8 cellular contexts compared by ENCODE assay signal in the genomic region with DNA sequence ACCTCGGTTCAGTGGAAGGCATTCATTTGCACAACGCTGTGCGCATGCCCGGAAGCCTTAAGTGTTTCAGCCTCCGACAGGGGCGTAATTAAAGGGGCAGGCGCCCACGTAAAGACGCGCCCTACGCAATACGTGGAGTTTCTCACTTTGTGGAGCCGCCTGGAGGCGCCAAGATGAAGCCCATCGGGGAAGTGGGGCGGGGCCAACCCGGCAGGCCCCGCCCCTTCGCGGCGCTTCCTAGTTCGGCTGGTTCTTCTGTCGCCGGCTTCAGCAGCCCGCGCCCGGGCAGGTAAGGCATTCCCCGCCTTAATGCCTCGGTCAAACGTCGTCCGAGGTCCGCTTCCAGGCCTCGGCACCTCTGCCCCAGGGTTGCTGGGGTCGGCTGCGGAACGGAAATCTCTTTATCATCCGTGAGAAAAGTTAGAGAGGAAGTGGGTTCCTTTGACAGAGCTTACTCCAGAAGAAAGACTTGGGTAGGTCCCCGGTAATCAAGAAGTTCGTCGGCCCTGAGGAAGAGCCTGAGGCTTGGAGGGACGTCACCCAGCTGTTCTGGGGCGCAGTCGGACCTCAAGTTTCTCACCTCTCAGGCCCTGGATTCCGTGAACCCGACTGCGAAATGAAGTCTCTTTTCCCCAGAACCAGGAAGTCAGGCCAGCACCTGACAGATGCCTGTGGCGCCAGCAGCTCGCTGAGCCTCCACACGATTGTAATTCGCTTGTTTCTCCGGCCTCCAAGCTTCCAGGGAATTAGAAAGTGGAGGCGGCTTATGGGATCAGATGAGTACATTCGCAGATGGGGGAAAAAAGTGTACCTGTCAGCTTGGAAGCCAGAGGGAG. TPM values are rescaled to one million over a fixed set of nuclear protein-coding genes. Genes with fewer than 3 reads are reported as not detected.
DNase-seq lines count a peak whose midpoint lies in the region; ATAC-seq, FAIRE-seq and TF ChIP-seq lines count a peak whose summit lies in the region.

IRAK4 (plus strand) TSS at position 224 of the 836 bp plus-strand sequence. CDS start 9,161 bp downstream, outside the sequence.
PUS7L (minus strand) TSS at position 63 of the 836 bp plus-strand sequence. CDS start 3,545 bp downstream, outside the sequence.

- FAIRE-seq in HepG2 (lab: Jason Lieb, UNC), result peak; percentile 91

- peak within 1 kb of the TSS; percentile 96 for H3K4me2 ChIP-seq in HepG2 (ENCODE audit: low read depth, low read length)

- no peaks in the 10 kb centered on the region for H4K20me1 ChIP-seq in HepG2 (ENCODE audit: insufficient read depth, low read length)

- TF ChIP-seq EP300 in HepG2 (IDR thresholded peaks at IDR 0.05; ENCODE audit: low read depth in 2 of 2, low read length in 2 of 2) (no peak), HepG2 (CRISPR knock-in tag; IDR thresholded peaks at IDR 0.05; ENCODE audit: borderline replicate concordance) (no peak)

- TSS peak; percentile 67 for BruUV-seq in HepG2 (replicated peaks; lab: Mats Ljungman, UMichigan)

- WGBS in HepG2 (ENCODE audit: low lambda C conversion rate), result 1% methylated on average over 21 of the region's 54 CpGs

- H3K27me3 ChIP-seq in HepG2 (ENCODE audit: control insufficient read depth in 1 of 2, insufficient read depth in 2 of 2, low read length in 2 of 2), result no peaks in the 10 kb centered on the region; a peak in 1 of 5 replicates

- H3K27ac ChIP-seq in HepG2 (ENCODE audit: extremely low read length, insufficient read depth, low read length), result peak within 1 kb of the TSS; percentile 87

- DNase-seq in CD1c-positive myeloid dendritic cell (ENCODE audit: extremely low spot score), result peak; percentile 99
- peak; percentile 99 for DNase-seq in NCI-H82 (lab: John Stamatoyannopoulos, UW)
- DNase-seq in activated CD4-positive, alpha-beta T cell treated with anti-CD3 and anti-CD28 coated beads, Interleukin-2, amount 50 U/mL, for 48 hours, result peak; percentile 92 to 94
- peak; percentile 98 for DNase-seq in dermis blood vessel endothelial cell
- peak; percentile 97 for DNase-seq in HepG2 (ENCODE audit: low spot score)
- peak; percentile 96 for DNase-seq in stimulated activated CD4-positive, alpha-beta T cell treated with anti-CD3 and anti-CD28 coated beads, Interleukin-4, amount 100 ng/mL, for 24 hours

- H3K4me3 ChIP-seq in HepG2 (replicated peaks in 1 of 3; ENCODE audit: insufficient read depth in 1 of 3, low read depth in 2 of 3, low read length in 3 of 3), result peak within 1 kb of the TSS; percentile 70 to 93 (median 84)

- peak within 1 kb of the TSS; percentile 93 for H3K9ac ChIP-seq in HepG2 (ENCODE audit: insufficient read depth, low read depth, low read length)

- TF ChIP-seq CTCF in HepG2 (CRISPR knock-in tag; IDR thresholded peaks at IDR 0.05), result peak; percentile 78

- peaks cover 62% of the 10 kb centered on the region for H3K4me1 ChIP-seq in HepG2 (ENCODE audit: insufficient read depth, low read length)

- no peak for TF ChIP-seq RAD21 in HepG2 (CRISPR knock-in tag; IDR thresholded peaks at IDR 0.05)

- in situ Hi-C loops in HepG2 (cut with HindIII; ENCODE audit: extremely low pct_ligation_motif_present, low pct_unique_long_range_greater_than_20kb), result no loop called here

- H3K9me3 ChIP-seq in HepG2 (ENCODE audit: low read length), result no peaks in the 10 kb centered on the region

- H3K79me2 ChIP-seq in HepG2 (ENCODE audit: insufficient read depth, low read length), result peaks cover 15% of the 10 kb centered on the region

- POLR2A ChIA-PET in HepG2 (lab: Yijun Ruan, JAX), result interaction anchor here (1.1 to 2.9 kb wide), 3 partner anchors 9 to 47 kb away, joined by 3 to 14 read pairs (median 5); partner anchors contain the start of gene TWF1

- peak within 1 kb of the TSS; percentile 87 for H2AFZ ChIP-seq in HepG2 (ENCODE audit: low read length)

- peak; percentile 96 for ATAC-seq in GM19395 (IDR thresholded peaks at IDR 0.05; ENCODE audit: unreplicated experiment)
- ATAC-seq in HG03565 (IDR thresholded peaks at IDR 0.05; ENCODE audit: unreplicated experiment), result peak; percentile 98
- peak; percentile 93 for ATAC-seq in HepG2

- H3K36me3 ChIP-seq in HepG2 (replicated peaks in 1 of 2; ENCODE audit: control insufficient read depth in 1 of 2, insufficient read depth in 2 of 2, low read length in 2 of 2), result no peaks in the 10 kb centered on the region; a peak in 1 of 5 replicates

- TF ChIP-seq POLR2A in HepG2 (IDR thresholded peaks at IDR 0.05; ENCODE audit: insufficient read depth in 1 of 2, low read depth in 2 of 2, low read length in 2 of 2), result peak; percentile 80 to 83

- intact Hi-C loops in HepG2 (cut with micrococcal nuclease; ENCODE audit: unreplicated experiment), result loop anchor here (2.0 to 10.0 kb wide), 4 partner anchors 48 to 236 kb away; partner anchors contain the start of genes TMEM117 and TWF1

- CTCF ChIA-PET in HepG2 (lab: Yijun Ruan, JAX; ENCODE audit: low intra/inter-chr PET ratio, low total read pairs), result no interaction called here

TF ChIP-seq in HepG2, 621 proteins besides CTCF, POLR2A, EP300 and RAD21 (continues in another document):
- TF ChIP-seq ATF7 (IDR thresholded peaks at IDR 0.05) (0 out of 2 replicates have a peak, but pooled peaks have one; percentile 8), ATF7 (CRISPR knock-in tag; IDR thresholded peaks at IDR 0.05) (peak; percentile 37; the same call in 1 of the 2 replicates), ZNF703 (CRISPR knock-in tag; IDR thresholded peaks at IDR 0.05; ENCODE audit: borderline replicate concordance) (no peak), SRSF9 (IDR thresholded peaks at IDR 0.05; ENCODE audit: borderline replicate concordance, insufficient read depth, low read depth, low read length, poor library complexity, severe bottlenecking) (no peak), IRF2 (CRISPR knock-in tag; IDR thresholded peaks at IDR 0.05) (no peak), TFAP4 (IDR thresholded peaks at IDR 0.05; ENCODE audit: borderline replicate concordance, low read depth) (peak; percentile 6; the same call in 1 of the 2 replicates), ZNF274 (CRISPR knock-in tag; IDR thresholded peaks at IDR 0.05) (no peak), ZSCAN31 (CRISPR knock-in tag; IDR thresholded peaks at IDR 0.05; ENCODE audit: low read depth) (no peak)

RNA-seq across cellular contexts. Expression of gene IRAK4, which starts in this region (rescaled TPM):
- total RNA-seq in dermis blood vessel endothelial cell (23.9 and 29.6 TPM in 2 replicates), HepG2 (2016; rRNA removed; fragmentation: Illumina TruSeq; extraction: Trizol) (7.1 and 8.4 TPM in 2 replicates)
- total RNA-seq in HepG2 (2016; cell fraction: cytosol; rRNA removed; fragmentation: Illumina TruSeq; extraction: Trizol; ENCODE audit: low read depth), result 2.5 and 3.7 TPM in 2 replicates
- total RNA-seq in HepG2 (2016; cell fraction: insoluble cytoplasmic fraction; rRNA removed; fragmentation: Illumina TruSeq; extraction: Trizol), result 6.7 and 8.5 TPM in 2 replicates
- 6.9 and 7.2 TPM in 2 replicates for total RNA-seq in HepG2 (2016; cell fraction: membrane; rRNA removed; fragmentation: Illumina TruSeq; extraction: Trizol)
- 8.9 and 9.7 TPM in 2 replicates for total RNA-seq in HepG2 (2016; cell fraction: nucleus; rRNA removed; fragmentation: Illumina TruSeq; extraction: Trizol)
- polyA plus RNA-seq in HepG2 (2011; rRNA removed), result 5.6 and 6.6 TPM in 2 replicates
- 1.2 and 2.2 TPM in 2 replicates for polyA plus RNA-seq in HepG2 (2011; cell fraction: cytosol; rRNA removed)
- 5.7 and 6.2 TPM in 2 replicates for polyA plus RNA-seq in HepG2 (2011; cell fraction: nucleus; rRNA removed)
- polyA plus RNA-seq in HepG2 (2012), result 3.4 and 3.9 TPM in 2 replicates
- 1.3 and 1.7 TPM in 2 replicates for polyA plus RNA-seq in HepG2 (2016; cell fraction: cytosol; fragmentation: Illumina TruSeq; extraction: Trizol; ENCODE audit: low read depth)
- 5.2 and 6.3 TPM in 2 replicates for polyA plus RNA-seq in HepG2 (2016; cell fraction: insoluble cytoplasmic fraction; fragmentation: Illumina TruSeq; extraction: Trizol; ENCODE audit: low read depth)
- polyA plus RNA-seq in HepG2 (2016; cell fraction: membrane; fragmentation: Illumina TruSeq; extraction: Trizol; ENCODE audit: low read depth), result 3.8 TPM in 2 replicates
- polyA plus RNA-seq in HepG2 (2016; cell fraction: nucleus; fragmentation: Illumina TruSeq; extraction: Trizol; ENCODE audit: insufficient read depth, low read depth), result 11.0 and 13.1 TPM in 2 replicates
- 2.1 and 3.3 TPM in 2 replicates for polyA minus RNA-seq in HepG2 (2011; rRNA and poly(A)+ RNA removed; ENCODE audit: low replicate concordance)
- 2.8 and 4.5 TPM in 2 replicates for polyA minus RNA-seq in HepG2 (2011; cell fraction: cytosol; rRNA and poly(A)+ RNA removed)
- polyA minus RNA-seq in HepG2 (2011; cell fraction: nucleus; rRNA and poly(A)+ RNA removed), result 8.1 and 10.9 TPM in 2 replicates

RNA-seq across cellular contexts. Expression of gene PUS7L, which starts in this region (rescaled TPM):
- 18.7 and 22.8 TPM in 2 replicates for total RNA-seq in dermis blood vessel endothelial cell
- 37.6 and 92.7 TPM in 2 replicates for total RNA-seq in HepG2 (2016; rRNA removed; fragmentation: Illumina TruSeq; extraction: Trizol)
- total RNA-seq in HepG2 (2016; cell fraction: cytosol; rRNA removed; fragmentation: Illumina TruSeq; extraction: Trizol; ENCODE audit: low read depth), result 2.4 and 3.7 TPM in 2 replicates
- 36.1 and 88.7 TPM in 2 replicates for total RNA-seq in HepG2 (2016; cell fraction: insoluble cytoplasmic fraction; rRNA removed; fragmentation: Illumina TruSeq; extraction: Trizol)
- 7.3 and 12.5 TPM in 2 replicates for total RNA-seq in HepG2 (2016; cell fraction: membrane; rRNA removed; fragmentation: Illumina TruSeq; extraction: Trizol)
- total RNA-seq in HepG2 (2016; cell fraction: nucleus; rRNA removed; fragmentation: Illumina TruSeq; extraction: Trizol), result 42.5 and 43.7 TPM in 2 replicates
- 5.9 and 6.5 TPM in 2 replicates for polyA plus RNA-seq in HepG2 (2011; rRNA removed)
- polyA plus RNA-seq in HepG2 (2011; cell fraction: cytosol; rRNA removed), result 1.8 and 3.3 TPM in 2 replicates
- polyA plus RNA-seq in HepG2 (2011; cell fraction: nucleus; rRNA removed), result 4.8 and 5.9 TPM in 2 replicates
- polyA plus RNA-seq in HepG2 (2012), result 4.2 and 7.6 TPM in 2 replicates
- 0.45 and 0.97 TPM in 2 replicates for polyA plus RNA-seq in HepG2 (2016; cell fraction: cytosol; fragmentation: Illumina TruSeq; extraction: Trizol; ENCODE audit: low read depth)
- polyA plus RNA-seq in HepG2 (2016; cell fraction: insoluble cytoplasmic fraction; fragmentation: Illumina TruSeq; extraction: Trizol; ENCODE audit: low read depth), result 16.9 and 17.6 TPM in 2 replicates
- 1.9 and 2.3 TPM in 2 replicates for polyA plus RNA-seq in HepG2 (2016; cell fraction: membrane; fragmentation: Illumina TruSeq; extraction: Trizol; ENCODE audit: low read depth)
- polyA plus RNA-seq in HepG2 (2016; cell fraction: nucleus; fragmentation: Illumina TruSeq; extraction: Trizol; ENCODE audit: insufficient read depth, low read depth), result 13.4 and 13.5 TPM in 2 replicates
- polyA minus RNA-seq in HepG2 (2011; rRNA and poly(A)+ RNA removed; ENCODE audit: low replicate concordance), result 11.6 and 18.1 TPM in 2 replicates
- 9.5 and 12.3 TPM in 2 replicates for polyA minus RNA-seq in HepG2 (2011; cell fraction: cytosol; rRNA and poly(A)+ RNA removed)
- polyA minus RNA-seq in HepG2 (2011; cell fraction: nucleus; rRNA and poly(A)+ RNA removed), result 34.6 and 35.0 TPM in 2 replicates

Comparison
In these comparisons a context has a peak if more than half of its experiments do, and no peak if none do; other contexts are left out.
1. Peak in every context shown above with its lines: DNase-seq, ATAC-seq, H3K4me3 ChIP-seq and H3K27ac ChIP-seq.